ENCODE assay signal across 24 cellular contexts in the genomic region with DNA sequence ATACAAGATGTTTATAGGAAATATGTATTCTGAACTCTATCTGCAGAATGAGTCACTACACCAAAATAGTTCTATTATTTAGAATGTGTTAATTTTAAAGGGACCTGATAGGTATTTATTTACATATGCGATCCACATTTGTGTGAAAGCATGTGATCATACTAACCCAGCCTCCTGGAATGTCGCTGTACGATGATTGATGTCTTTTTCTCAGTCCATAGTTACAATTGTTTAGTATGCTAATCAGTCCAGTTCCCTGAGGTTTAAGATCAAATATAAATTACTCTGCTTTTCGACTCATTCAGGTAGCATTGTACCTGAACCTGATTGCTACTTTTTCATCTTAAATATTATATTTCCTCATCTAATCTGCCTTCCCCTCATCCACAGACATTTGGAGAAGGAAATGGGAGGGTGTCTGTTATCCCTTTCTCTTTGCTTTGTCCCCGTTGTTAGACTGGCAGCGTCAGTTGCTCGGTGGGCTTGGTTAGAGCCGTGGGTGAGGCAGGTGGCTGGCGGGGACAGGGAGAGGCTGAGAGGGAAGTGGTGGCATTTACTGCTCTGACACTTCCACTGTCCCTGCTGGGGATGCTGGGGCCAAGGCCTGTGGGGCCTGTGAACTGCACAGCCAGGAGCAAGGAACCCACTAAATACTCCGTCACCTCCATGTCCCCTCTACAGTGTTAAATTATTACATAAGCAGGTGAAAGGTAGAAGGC. TPM values are rescaled to one million over a fixed set of nuclear protein-coding genes. Genes with fewer than 3 reads are reported as not detected.
"Had no signal": no experiment of that assay in that cellular context is flagged by ENCODE, and none has a peak within 500 bp of the region (broad histone marks: within the 10 kb centered on the region; RNA-seq: fewer than 3 reads in every experiment).

No MANE protein-coding gene starts in this region.

- H3K9me3 ChIP-seq: body of pancreas, lower lobe of right lung, tibial nerve, uterus had no signal

- H3K27ac Mint-ChIP-seq: activated B cell treated with CpG ODN at 0.5 μM for 24 hours; activated CD4-positive, alpha-beta memory T cell treated with anti-CD3 and anti-CD28 coated beads for 36 hours; activated naive CD8-positive, alpha-beta T cell treated with anti-CD3 and anti-CD28 coated beads for 36 hours; mesothelial cell of epicardium; nephron progenitor cell had no signal

- H2AFZ ChIP-seq: hepatocyte had no signal

- DNase-seq: activated B cell treated with CpG ODN at 0.5 μM for 24 hours; activated CD4-positive, alpha-beta memory T cell treated with anti-CD3 and anti-CD28 coated beads for 36 hours; activated CD4-positive, alpha-beta T cell treated with anti-CD3 and anti-CD28 coated beads for 4 hours; activated naive CD4-positive, alpha-beta T cell; activated naive CD8-positive, alpha-beta T cell treated with anti-CD3 and anti-CD28 coated beads for 36 hours; amniotic stem cell; body of pancreas; caudate nucleus; dorsolateral prefrontal cortex; foreskin keratinocyte; lower lobe of right lung; nephron progenitor cell; occipital lobe; retina; stimulated activated CD4-positive, alpha-beta T cell treated with anti-CD3 and anti-CD28 coated beads, Interleukin-12 subunit alpha, Interleukin-12 subunit beta, amount 100 ng/mL, for 4 hours; stimulated activated CD4-positive, alpha-beta T cell treated with anti-CD3 and anti-CD28 coated beads, Interleukin-1b, Interleukin-23, amount 100 ng/mL, for 48 hours; stimulated activated CD8-positive, alpha-beta memory T cell treated with anti-CD3 and anti-CD28 coated beads, Interleukin-4, amount 100 ng/mL, for 48 hours; stimulated activated naive CD4-positive, alpha-beta T cell treated with Interleukin-2 at 50 U/mL for 16 hours; uterus had no signal

- H3K36me3 Mint-ChIP-seq: activated CD4-positive, alpha-beta memory T cell treated with anti-CD3 and anti-CD28 coated beads for 36 hours; activated naive CD8-positive, alpha-beta T cell treated with anti-CD3 and anti-CD28 coated beads for 36 hours had no signal

- H3K79me2 ChIP-seq: hepatocyte had no signal

- ATAC-seq: body of pancreas, foreskin keratinocyte, lower lobe of right lung had no signal

- H3K27ac ChIP-seq: body of pancreas, dorsolateral prefrontal cortex, epithelial cell of prostate, foreskin keratinocyte, hepatocyte, lower lobe of right lung, tibial nerve, uterus had no signal

- H3K27me3 ChIP-seq: body of pancreas, foreskin keratinocyte, hepatocyte, tibial nerve, uterus had no signal

- H3K4me3 ChIP-seq: body of pancreas, dorsolateral prefrontal cortex, hepatocyte, lower lobe of right lung, tibial nerve, uterus had no signal

- H3K36me3 ChIP-seq: lower lobe of right lung, tibial nerve, uterus had no signal

- H3K4me3 Mint-ChIP-seq: activated B cell treated with CpG ODN at 0.5 μM for 24 hours; activated CD4-positive, alpha-beta memory T cell treated with anti-CD3 and anti-CD28 coated beads for 36 hours; activated naive CD8-positive, alpha-beta T cell treated with anti-CD3 and anti-CD28 coated beads for 36 hours; mesothelial cell of epicardium; nephron progenitor cell had no signal

- H3K9me3 Mint-ChIP-seq: activated B cell treated with CpG ODN at 0.5 μM for 24 hours; activated CD4-positive, alpha-beta memory T cell treated with anti-CD3 and anti-CD28 coated beads for 36 hours; activated naive CD8-positive, alpha-beta T cell treated with anti-CD3 and anti-CD28 coated beads for 36 hours; mesothelial cell of epicardium; nephron progenitor cell had no signal

- H3K4me1 ChIP-seq: foreskin keratinocyte, uterus had no signal

- H3K4me2 ChIP-seq: hepatocyte had no signal

RNA-seq across cellular contexts. Expression of a gene that starts 27.7 kb away (rescaled TPM):
- total RNA-seq: activated B cell treated with CpG ODN at 0.5 μM for 24 hours; activated CD4-positive, alpha-beta memory T cell treated with anti-CD3 and anti-CD28 coated beads for 36 hours; activated naive CD8-positive, alpha-beta T cell treated with anti-CD3 and anti-CD28 coated beads for 36 hours; hepatocyte; lower lobe of right lung; subcutaneous adipose tissue had no signal
